ENCODE assay signal across 27 cellular contexts in the genomic region with DNA sequence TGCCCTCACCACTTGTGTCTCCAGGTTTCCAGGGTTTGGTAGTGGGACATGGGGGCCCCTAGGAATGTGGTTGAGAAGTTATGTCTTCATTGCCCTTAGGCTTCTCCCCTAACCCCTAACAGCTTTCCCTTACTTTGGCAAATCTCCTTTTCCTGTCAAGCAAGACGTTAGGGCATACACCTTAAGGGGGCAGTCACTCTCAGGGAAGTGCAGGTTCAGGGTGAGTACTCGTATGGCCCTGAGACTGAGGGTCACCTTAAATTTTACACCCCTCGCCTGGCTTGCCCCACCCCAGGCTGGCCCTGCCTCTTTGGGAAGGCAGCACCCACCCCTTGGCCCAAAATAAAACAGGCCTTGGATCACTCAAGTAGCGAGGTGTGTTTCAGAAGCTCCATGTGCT.
"Had no signal": no experiment of that assay in that cellular context is flagged by ENCODE, and none has a peak within 500 bp of the region (broad histone marks: within the 10 kb centered on the region; RNA-seq: fewer than 3 reads in every experiment).

No MANE protein-coding gene starts in this region.

- H3K9me3 Mint-ChIP-seq: stimulated activated effector memory CD8-positive, alpha-beta T cell treated with anti-CD3 and anti-CD28 coated beads, Interleukin-12 subunit alpha, Interleukin-12 subunit beta, amount 100 ng/mL, for 72 hours had no signal

- H3K36me3 Mint-ChIP-seq: stimulated activated effector memory CD8-positive, alpha-beta T cell treated with anti-CD3 and anti-CD28 coated beads, Interleukin-12 subunit alpha, Interleukin-12 subunit beta, amount 100 ng/mL, for 72 hours had no signal

- H3K4me3 Mint-ChIP-seq: mesothelial cell of epicardium; naive thymus-derived CD4-positive, alpha-beta T cell; nephron progenitor cell; stimulated activated effector memory CD8-positive, alpha-beta T cell treated with anti-CD3 and anti-CD28 coated beads, Interleukin-12 subunit alpha, Interleukin-12 subunit beta, amount 100 ng/mL, for 72 hours had no signal

- H3K27ac Mint-ChIP-seq: mesothelial cell of epicardium; nephron progenitor cell; stimulated activated effector memory CD8-positive, alpha-beta T cell treated with anti-CD3 and anti-CD28 coated beads, Interleukin-12 subunit alpha, Interleukin-12 subunit beta, amount 100 ng/mL, for 72 hours had no signal

- H3K4me1 ChIP-seq: esophagus muscularis mucosa, foreskin keratinocyte, gastroesophageal sphincter, heart right ventricle, left lung, psoas muscle, stomach, thyroid gland, upper lobe of left lung had no signal

- H3K4me1 Mint-ChIP-seq: stimulated activated effector memory CD8-positive, alpha-beta T cell treated with anti-CD3 and anti-CD28 coated beads, Interleukin-12 subunit alpha, Interleukin-12 subunit beta, amount 100 ng/mL, for 72 hours had no signal

- DNase-seq: dorsolateral prefrontal cortex; effector CD8-positive, alpha-beta T cell; foreskin keratinocyte; heart right ventricle; hippocampal formation; kidney; left lung; mesenchymal stem cell; naive thymus-derived CD4-positive, alpha-beta T cell; nephron progenitor cell; occipital lobe; ovary; posterior cingulate gyrus; psoas muscle; right cardiac atrium; sigmoid colon; stimulated activated CD4-positive, alpha-beta T cell treated with anti-CD3 and anti-CD28 coated beads, Interleukin-2, amount 100 ng/mL, for 24 hours; stimulated activated CD4-positive, alpha-beta T cell treated with anti-CD3 and anti-CD28 coated beads, Interleukin-4, amount 100 ng/mL, for 24 hours; stimulated activated naive CD4-positive, alpha-beta T cell treated with Interleukin-2 at 50 U/mL for 16 hours; stomach; thyroid gland; uterus had no signal

- H3K27ac ChIP-seq: dorsolateral prefrontal cortex, esophagus muscularis mucosa, foreskin keratinocyte, gastroesophageal sphincter, heart right ventricle, left lung, ovary, psoas muscle, sigmoid colon, stomach, thyroid gland, upper lobe of left lung had no signal

- H3K27me3 ChIP-seq: dorsolateral prefrontal cortex, esophagus muscularis mucosa, foreskin keratinocyte, gastroesophageal sphincter, heart right ventricle, left lung, ovary, sigmoid colon, stomach, thyroid gland, upper lobe of left lung, uterus had no signal

- H3K4me3 ChIP-seq: dorsolateral prefrontal cortex, esophagus muscularis mucosa, gastroesophageal sphincter, heart right ventricle, left lung, ovary, psoas muscle, sigmoid colon, stomach, thyroid gland, upper lobe of left lung, uterus had no signal

- H3K9me3 ChIP-seq: esophagus muscularis mucosa, gastroesophageal sphincter, left lung, ovary, psoas muscle, sigmoid colon, stomach, thyroid gland, upper lobe of left lung, uterus had no signal

- H3K36me3 ChIP-seq: esophagus muscularis mucosa, gastroesophageal sphincter, heart right ventricle, left lung, ovary, sigmoid colon, stomach, thyroid gland, upper lobe of left lung, uterus had no signal
